ENCODE assay signal across 35 cellular contexts in genomic region chr1:212177542-212177941, GRCh38.
"Had no signal": no experiment of that assay in that cellular context is flagged by ENCODE, and none has a peak within 500 bp of the region (broad histone marks: within the 10 kb centered on the region; RNA-seq: fewer than 3 reads in every experiment).

No MANE protein-coding gene starts in this region.

- H3K27me3 ChIP-seq: MG63 had no signal

- DNase-seq: Kasumi-1, MG63, MV-4-11, NCI-H1048, NCI-H1092, NCI-H1092 treated with DMSO at 0.1 percent for 48 hours, NCI-H1105, NCI-H1105 treated with DMSO at 0.1 percent for 48 hours, NCI-H1417, NCI-H1417 treated with DMSO at 0.1 percent for 48 hours, NCI-H1436, NCI-H1436 treated with DMSO at 0.1 percent for 48 hours, NCI-H146, NCI-H1694, NCI-H1694 treated with DMSO at 0.1 percent for 48 hours, NCI-H187, NCI-H187 treated with DMSO at 0.1 percent for 48 hours, NCI-H1930, NCI-H2029, NCI-H2029 treated with DMSO at 0.1 percent for 48 hours, NCI-H2081, NCI-H2081 treated with DMSO at 0.1 percent for 48 hours, NCI-H2107, NCI-H2171, NCI-H2171 treated with DMSO at 0.1 percent for 48 hours, NCI-H2227 treated with DMSO at 0.1 percent for 48 hours, NCI-H226, NCI-H345, NCI-H446, NCI-H446 treated with DMSO at 0.1 percent for 48 hours, NCI-H510A, NCI-H510A treated with DMSO at 0.1 percent for 48 hours, NCI-H524, NCI-H524 treated with DMSO at 0.1 percent for 48 hours, NCI-H526 had no signal

- H3K4me3 ChIP-seq: MG63 had no signal

- H3K36me3 ChIP-seq: MG63 had no signal

- H3K9me3 ChIP-seq: MG63 had no signal
